ENCODE assay signal across 8 cellular contexts in the genomic region with DNA sequence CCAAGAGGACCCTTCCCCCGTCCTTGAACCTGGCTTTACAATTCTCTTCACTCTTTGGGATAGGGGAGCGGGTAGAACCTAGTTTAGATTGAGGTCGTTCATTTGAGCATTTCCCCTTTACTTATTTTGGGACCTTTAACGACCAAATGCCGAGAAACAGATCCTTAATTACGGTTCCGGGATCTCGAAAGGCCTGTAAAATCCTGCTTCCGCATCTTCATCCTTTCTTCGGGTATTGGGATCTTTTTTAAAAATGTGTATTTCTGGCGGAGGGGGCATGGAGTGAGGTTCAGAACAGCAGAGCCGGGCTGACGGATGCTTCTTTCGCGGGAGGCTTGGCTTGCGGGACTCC. TPM values are rescaled to one million over a fixed set of nuclear protein-coding genes. Genes with fewer than 3 reads are reported as not detected.
A peak's percentile ranks its signal among the peaks of the same experiment; 100 is the strongest.
DNase-seq lines count a peak whose midpoint lies in the region; ATAC-seq and TF ChIP-seq lines count a peak whose summit lies in the region.

No MANE protein-coding gene starts in this region.

- H3K4me3 ChIP-seq in right atrium auricular region (peak overlapping the region; percentile 97 to 99), brain microvascular endothelial cell (ENCODE audit: low read depth, low read length) (peak overlapping the region; percentile 90), mononuclear cell (ENCODE audit: low read length) (peak overlapping the region; percentile 91)

- intact Hi-C loops in Right ventricle myocardium inferior (cut with DNase I): loop anchor here (2.0 to 10.0 kb wide), 2 partner anchors 90 to 438 kb away; no protein-coding TSS in a partner anchor

- no peaks in the 10 kb centered on the region for H3K9me3 ChIP-seq in right atrium auricular region
- no peaks in the 10 kb centered on the region for H3K9me3 ChIP-seq in mononuclear cell (ENCODE audit: low read depth, low read length)

- TF ChIP-seq CTCF in right atrium auricular region (IDR thresholded peaks at IDR 0.05) (no peak), brain microvascular endothelial cell (IDR thresholded peaks at IDR 0.05; ENCODE audit: low read depth, low read length, missing control alignments) (no peak)

- no peaks in the 10 kb centered on the region for H3K27me3 ChIP-seq in right atrium auricular region
- H3K27me3 ChIP-seq in brain microvascular endothelial cell (replicated peaks): no peaks in the 10 kb centered on the region
- no peaks in the 10 kb centered on the region for H3K27me3 ChIP-seq in mononuclear cell (ENCODE audit: insufficient read depth, low read length)

- in situ Hi-C loops in brain microvascular endothelial cell (cut with HindIII; ENCODE audit: low pct_ligation_motif_present, low sequenced_read_pairs): no loop called here

- no peak for ATAC-seq in Right ventricle myocardium inferior
- no peak for ATAC-seq in GM18873 (IDR thresholded peaks at IDR 0.05; ENCODE audit: low FRiP score, unreplicated experiment)
- ATAC-seq in HG03097 (IDR thresholded peaks at IDR 0.05; ENCODE audit: low FRiP score, unreplicated experiment): no peak

- H3K4me1 ChIP-seq in right atrium auricular region (peaks cover 0 to 23% of the 10 kb centered on the region in 2 donors), mononuclear cell (ENCODE audit: insufficient read depth, low read length) (peaks cover 32% of the 10 kb centered on the region)

- H3K27ac ChIP-seq in right atrium auricular region (peak overlapping the region; percentile 100), brain microvascular endothelial cell (peak overlapping the region; percentile 99)

- H3K36me3 ChIP-seq in right atrium auricular region (no peaks in the 10 kb centered on the region), brain microvascular endothelial cell (replicated peaks) (no peaks in the 10 kb centered on the region)

- no peak for DNase-seq in right atrium auricular region (ENCODE audit: low spot score)
- DNase-seq in Right ventricle myocardium inferior (ENCODE audit: missing footprints): no peak
- DNase-seq in brain microvascular endothelial cell: no peak
- no peak for DNase-seq in stimulated activated naive CD4-positive, alpha-beta T cell (lab: John Stamatoyannopoulos, UW)
- DNase-seq in ureter (ENCODE audit: low spot score): no peak

RNA-seq across cellular contexts. Expression of gene HIPK3, which starts 0.4 kb away (rescaled TPM):
- total RNA-seq in right atrium auricular region: 100 to 1,000 TPM; 142 to 209 TPM
- 285 TPM for total RNA-seq in Right ventricle myocardium inferior
- 112 TPM for total RNA-seq in mononuclear cell
- 160 TPM for total RNA-seq in ureter
